In the genomic region with DNA sequence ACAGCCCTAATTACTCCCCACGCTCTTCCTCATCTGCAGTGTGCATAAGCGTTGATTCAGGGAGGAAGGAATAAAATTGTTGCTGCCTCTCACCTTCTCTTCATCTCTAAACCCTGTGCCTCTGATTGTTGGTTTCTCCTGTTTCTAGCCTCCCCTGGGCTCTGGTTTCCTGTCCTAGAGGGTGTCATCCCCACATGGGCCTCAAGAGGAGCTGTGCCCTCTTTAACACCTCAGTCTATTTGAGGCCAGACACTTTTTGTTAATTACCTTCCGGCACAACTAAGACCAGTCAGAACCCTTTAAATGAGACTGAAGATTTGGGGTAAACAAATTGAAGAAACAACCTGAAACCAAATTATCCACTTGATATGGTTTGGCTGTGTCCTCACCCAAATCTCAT, we compare ENCODE assay signal across 21 cellular contexts. TPM values are rescaled to one million over a fixed set of nuclear protein-coding genes. Genes with fewer than 3 reads are reported as not detected.
A peak's percentile ranks its signal among the peaks of the same experiment; 100 is the strongest.
DNase-seq lines count a peak whose midpoint lies in the region; ATAC-seq and TF ChIP-seq lines count a peak whose summit lies in the region.
"Had no signal": no experiment of that assay in that cellular context is flagged by ENCODE, and none has a peak within 500 bp of the region (broad histone marks: within the 10 kb centered on the region; RNA-seq: fewer than 3 reads in every experiment).

No MANE protein-coding gene starts in this region.

- H3K4me2 ChIP-seq in OCI-LY3 (ENCODE audit: low read length): peak overlapping the region; percentile 31
- H3K4me2 ChIP-seq: hepatocyte had no signal

- H3K27me3 Mint-ChIP-seq in activated CD8-positive, alpha-beta T cell treated with anti-CD3 and anti-CD28 coated beads for 36 hours: no peaks in the 10 kb centered on the region
- no peaks in the 10 kb centered on the region for H3K27me3 Mint-ChIP-seq in activated CD8-positive, alpha-beta T cell treated with anti-CD3 and anti-CD28 coated beads, Interleukin-2, amount 10 ng/mL, durations not matched to agents 7 days and 5 days (ENCODE audit: low read depth)
- H3K27me3 Mint-ChIP-seq: activated CD4-positive, alpha-beta T cell treated with anti-CD3 and anti-CD28 coated beads for 36 hours; CD4-positive, CD25-positive, alpha-beta regulatory T cell had no signal

- no peak overlapping the region for H3K27ac Mint-ChIP-seq in activated CD8-positive, alpha-beta T cell treated with anti-CD3 and anti-CD28 coated beads for 36 hours
- no peak overlapping the region for H3K27ac Mint-ChIP-seq in activated CD8-positive, alpha-beta T cell treated with anti-CD3 and anti-CD28 coated beads, Interleukin-2, amount 10 ng/mL, durations not matched to agents 7 days and 5 days
- H3K27ac Mint-ChIP-seq in activated naive CD4-positive, alpha-beta T cell treated with anti-CD3 and anti-CD28 coated beads, Interleukin-2, amount 50 U/mL, for 72 hours: no peak overlapping the region
- H3K27ac Mint-ChIP-seq: activated CD4-positive, alpha-beta T cell treated with anti-CD3 and anti-CD28 coated beads for 36 hours had no signal

- peaks cover 24% of the 10 kb centered on the region for H3K9me3 Mint-ChIP-seq in activated CD8-positive, alpha-beta T cell treated with anti-CD3 and anti-CD28 coated beads for 36 hours
- peaks cover 3% of the 10 kb centered on the region for H3K9me3 Mint-ChIP-seq in activated CD8-positive, alpha-beta T cell treated with anti-CD3 and anti-CD28 coated beads, Interleukin-2, amount 10 ng/mL, durations not matched to agents 7 days and 5 days (ENCODE audit: insufficient read depth)
- peaks cover 18 to 26% of the 10 kb centered on the region in 2 donors for H3K9me3 Mint-ChIP-seq in activated naive CD4-positive, alpha-beta T cell treated with anti-CD3 and anti-CD28 coated beads, Interleukin-2, amount 50 U/mL, for 72 hours

- H3K27me3 ChIP-seq in OCI-LY3 (ENCODE audit: low read depth, low read length): no peaks in the 10 kb centered on the region
- H3K27me3 ChIP-seq: hepatocyte, SJSA1, vagina had no signal

- POLR2A ChIA-PET in activated CD8-positive, alpha-beta T cell treated with anti-CD3 and anti-CD28 coated beads for 36 hours (lab: Charles Lee): no interaction called here
- POLR2A ChIA-PET in activated CD8-positive, alpha-beta T cell treated with anti-CD3 and anti-CD28 coated beads, Interleukin-2, amount 10 ng/mL, durations not matched to agents 7 days and 5 days (lab: Charles Lee): no interaction called here

- no peak for TF ChIP-seq CTCF in activated CD8-positive, alpha-beta T cell treated with anti-CD3 and anti-CD28 coated beads for 36 hours (IDR thresholded peaks at IDR 0.05)
- 0 out of 2 replicates have a peak, but pooled peaks have one; percentile 9 for TF ChIP-seq CTCF in OCI-LY3 (IDR thresholded peaks at IDR 0.05; ENCODE audit: low read depth, low read length)
- peak; percentile 20 for TF ChIP-seq CTCF in epithelial cell of proximal tubule (conservative IDR thresholded peaks at IDR 0.05; ENCODE audit: low read depth, low read length)
- peak; percentile 27 for TF ChIP-seq CTCF in retinal pigment epithelial cell (conservative IDR thresholded peaks at IDR 0.05; ENCODE audit: low read depth, low read length)
- no peak for TF ChIP-seq CTCF in GM13976 (IDR thresholded peaks at IDR 0.05; ENCODE audit: borderline replicate concordance, control extremely low read depth, extremely low read depth, insufficient read depth, missing control alignments)
- no peak for TF ChIP-seq CTCF in omental fat pad (IDR thresholded peaks at IDR 0.05)

- H3K4me1 Mint-ChIP-seq in activated CD8-positive, alpha-beta T cell treated with anti-CD3 and anti-CD28 coated beads for 36 hours (ENCODE audit: low read depth): peaks cover 19% of the 10 kb centered on the region
- H3K4me1 Mint-ChIP-seq in activated CD8-positive, alpha-beta T cell treated with anti-CD3 and anti-CD28 coated beads, Interleukin-2, amount 10 ng/mL, durations not matched to agents 7 days and 5 days (ENCODE audit: low read depth): peaks cover 11% of the 10 kb centered on the region
- H3K4me1 Mint-ChIP-seq: activated CD4-positive, alpha-beta T cell treated with anti-CD3 and anti-CD28 coated beads for 36 hours; CD4-positive, CD25-positive, alpha-beta regulatory T cell had no signal

- no peaks in the 10 kb centered on the region for H3K79me2 ChIP-seq in OCI-LY3 (ENCODE audit: low read length)
- H3K79me2 ChIP-seq: hepatocyte had no signal

- peak; percentile 2 for DNase-seq in activated CD8-positive, alpha-beta T cell treated with anti-CD3 and anti-CD28 coated beads for 36 hours
- DNase-seq in activated CD8-positive, alpha-beta T cell treated with anti-CD3 and anti-CD28 coated beads, Interleukin-2, amount 10 ng/mL, durations not matched to agents 7 days and 5 days: no peak
- no peak for DNase-seq in epithelial cell of proximal tubule (ENCODE audit: low read depth)
- DNase-seq in retinal pigment epithelial cell (ENCODE audit: low read depth): no peak
- DNase-seq in GM13976 (ENCODE audit: low spot score): no peak
- DNase-seq in omental fat pad (ENCODE audit: low spot score): no peak
- DNase-seq in activated naive CD4-positive, alpha-beta T cell treated with anti-CD3 and anti-CD28 coated beads, Interleukin-2, amount 50 U/mL, for 72 hours (ENCODE audit: low spot score in 2 of 2): no peak
- DNase-seq: activated CD4-positive, alpha-beta T cell treated with anti-CD3 and anti-CD28 coated beads for 36 hours; CD4-positive, CD25-positive, alpha-beta regulatory T cell; dermis blood vessel endothelial cell; esophagus squamous epithelium; MM.1S; NCI-H2081; NCI-H524 treated with DMSO at 0.1 percent for 48 hours; occipital lobe; T1000 had no signal

- intact Hi-C loops in activated CD8-positive, alpha-beta T cell treated with anti-CD3 and anti-CD28 coated beads for 36 hours (cut with micrococcal nuclease): no loop called here

- no peak for ATAC-seq in activated CD8-positive, alpha-beta T cell treated with anti-CD3 and anti-CD28 coated beads for 36 hours
- no peak for ATAC-seq in activated CD8-positive, alpha-beta T cell treated with anti-CD3 and anti-CD28 coated beads, Interleukin-2, amount 10 ng/mL, durations not matched to agents 7 days and 5 days
- ATAC-seq in omental fat pad (ENCODE audit: low FRiP score): no peak
- ATAC-seq in activated naive CD4-positive, alpha-beta T cell treated with anti-CD3 and anti-CD28 coated beads, Interleukin-2, amount 50 U/mL, for 72 hours: no peak
- ATAC-seq: activated CD4-positive, alpha-beta T cell treated with anti-CD3 and anti-CD28 coated beads for 36 hours; sciatic nerve had no signal

- H3K4me1 ChIP-seq in OCI-LY3 (ENCODE audit: low read length): peaks cover 12% of the 10 kb centered on the region
- H3K4me1 ChIP-seq: esophagus squamous epithelium, SJSA1, vagina had no signal

- in situ Hi-C loops in GM13976 (cut with MboI; ENCODE audit: low sequenced_read_pairs, unreplicated experiment): no loop called here

- H4K20me1 ChIP-seq in OCI-LY3 (ENCODE audit: insufficient read depth, low read length): no peaks in the 10 kb centered on the region

- no peak overlapping the region for H3K4me3 ChIP-seq in OCI-LY3 (ENCODE audit: low read length)
- no peak overlapping the region for H3K4me3 ChIP-seq in epithelial cell of proximal tubule (ENCODE audit: low read depth, low read length)
- no peak overlapping the region for H3K4me3 ChIP-seq in retinal pigment epithelial cell (ENCODE audit: low read length)
- H3K4me3 ChIP-seq: esophagus squamous epithelium, hepatocyte, SJSA1, vagina had no signal

- H3K27ac ChIP-seq in OCI-LY3 (ENCODE audit: low read length): no peak overlapping the region
- H3K27ac ChIP-seq: esophagus squamous epithelium, hepatocyte, SJSA1, vagina had no signal

- CTCF ChIA-PET in activated CD8-positive, alpha-beta T cell treated with anti-CD3 and anti-CD28 coated beads for 36 hours (lab: Charles Lee): no interaction called here
- CTCF ChIA-PET in activated CD8-positive, alpha-beta T cell treated with anti-CD3 and anti-CD28 coated beads, Interleukin-2, amount 10 ng/mL, durations not matched to agents 7 days and 5 days (lab: Charles Lee): interaction anchor here (1.2 kb wide), 1 partner anchor 18 kb away, joined by 3 read pairs; no protein-coding TSS in a partner anchor

- no peak overlapping the region for H3K4me3 Mint-ChIP-seq in activated CD8-positive, alpha-beta T cell treated with anti-CD3 and anti-CD28 coated beads for 36 hours
- no peak overlapping the region for H3K4me3 Mint-ChIP-seq in activated CD8-positive, alpha-beta T cell treated with anti-CD3 and anti-CD28 coated beads, Interleukin-2, amount 10 ng/mL, durations not matched to agents 7 days and 5 days
- H3K4me3 Mint-ChIP-seq: activated CD4-positive, alpha-beta T cell treated with anti-CD3 and anti-CD28 coated beads for 36 hours; CD4-positive, CD25-positive, alpha-beta regulatory T cell had no signal

- peaks cover 3% of the 10 kb centered on the region for H3K36me3 ChIP-seq in OCI-LY3 (replicated peaks; ENCODE audit: low read depth, low read length)
- H3K36me3 ChIP-seq: esophagus squamous epithelium, SJSA1, vagina had no signal

- H3K36me3 Mint-ChIP-seq in activated CD8-positive, alpha-beta T cell treated with anti-CD3 and anti-CD28 coated beads for 36 hours (ENCODE audit: low read depth): peaks cover 2% of the 10 kb centered on the region
- no peaks in the 10 kb centered on the region for H3K36me3 Mint-ChIP-seq in activated CD8-positive, alpha-beta T cell treated with anti-CD3 and anti-CD28 coated beads, Interleukin-2, amount 10 ng/mL, durations not matched to agents 7 days and 5 days (ENCODE audit: low read depth)
- peaks cover 0 to 11% of the 10 kb centered on the region in 2 donors for H3K36me3 Mint-ChIP-seq in activated naive CD4-positive, alpha-beta T cell treated with anti-CD3 and anti-CD28 coated beads, Interleukin-2, amount 50 U/mL, for 72 hours
- H3K36me3 Mint-ChIP-seq: CD4-positive, CD25-positive, alpha-beta regulatory T cell had no signal

- no peak overlapping the region for H2AFZ ChIP-seq in OCI-LY3 (ENCODE audit: low read depth, low read length)
- H2AFZ ChIP-seq: hepatocyte had no signal

- H3K9me3 ChIP-seq in OCI-LY3 (ENCODE audit: insufficient read depth, low read length): peaks cover 7% of the 10 kb centered on the region; the same call in 1 of the 2 replicates
- H3K9me3 ChIP-seq: vagina had no signal

- no peak overlapping the region for H3K9ac ChIP-seq in OCI-LY3 (ENCODE audit: low read length)

RNA-seq across cellular contexts. Expression of gene CTAGE1, which starts 9.7 kb away (rescaled TPM):
- not detected for total RNA-seq in activated CD8-positive, alpha-beta T cell treated with anti-CD3 and anti-CD28 coated beads for 36 hours
- total RNA-seq in activated CD8-positive, alpha-beta T cell treated with anti-CD3 and anti-CD28 coated beads, Interleukin-2, amount 10 ng/mL, durations not matched to agents 7 days and 5 days: not detected
- total RNA-seq in epithelial cell of proximal tubule (not detected in 2 replicates), omental fat pad (not detected)
- total RNA-seq in activated naive CD4-positive, alpha-beta T cell treated with anti-CD3 and anti-CD28 coated beads, Interleukin-2, amount 50 U/mL, for 72 hours: not detected
- total RNA-seq: activated CD4-positive, alpha-beta T cell treated with anti-CD3 and anti-CD28 coated beads for 36 hours; CD4-positive, CD25-positive, alpha-beta regulatory T cell; dermis blood vessel endothelial cell; esophagus squamous epithelium; occipital lobe; sciatic nerve; vagina had no signal

Comparison
In these comparisons a context has a peak if more than half of its experiments do, and no peak if none do; other contexts are left out.
1. CTCF ChIP-seq: peak in OCI-LY3 (single experiment), epithelial cell of proximal tubule (single experiment) and retinal pigment epithelial cell (single experiment); none in activated CD8-positive, alpha-beta T cell treated with anti-CD3 and anti-CD28 coated beads for 36 hours (single experiment), GM13976 (single experiment) and omental fat pad (0 of 3).